Comparison of ENCODE assay signal across 8 cellular contexts in the genomic region with DNA sequence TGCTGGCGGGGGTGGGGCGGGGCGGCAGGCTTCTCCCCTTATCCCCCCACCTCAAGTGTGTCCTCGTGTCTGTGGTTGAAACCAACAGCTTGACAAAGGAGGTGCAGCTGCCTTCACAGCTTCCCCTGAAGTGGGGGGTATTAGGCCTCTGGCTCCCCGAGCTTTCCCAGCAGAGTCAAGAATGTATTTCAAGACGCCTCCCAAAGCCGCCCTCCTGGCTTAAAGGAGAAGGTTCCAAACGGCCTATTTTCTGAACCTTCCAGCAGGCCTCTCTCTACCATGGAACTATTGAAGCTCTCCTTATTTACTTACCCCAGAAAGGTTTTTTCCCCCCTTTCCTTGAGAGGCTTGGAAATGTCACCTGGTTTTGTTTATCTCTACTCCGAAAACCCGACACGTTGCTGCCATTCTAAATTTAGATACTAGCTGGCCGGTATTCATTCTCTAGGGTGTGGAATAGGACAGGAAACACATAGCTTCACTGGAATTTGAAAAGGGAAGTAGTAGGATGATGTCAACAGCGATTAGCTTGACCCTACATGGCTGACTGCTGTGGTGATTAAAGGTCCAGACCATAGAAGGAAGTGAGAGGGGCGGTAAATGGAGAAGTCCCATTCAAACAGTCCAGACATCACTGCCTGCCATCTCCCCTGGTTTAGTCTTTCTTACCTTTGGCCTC. TPM values are rescaled to one million over a fixed set of nuclear protein-coding genes. Genes with fewer than 3 reads are reported as not detected.
DNase-seq lines count a peak whose midpoint lies in the region; ATAC-seq and TF ChIP-seq lines count a peak whose summit lies in the region.

No MANE protein-coding gene starts in this region.

- WGBS in prostate gland = 9% methylated on average over 14 of the region's 14 CpGs

- H3K9ac ChIP-seq in adipocyte (ENCODE audit: low read length) = peak overlapping the region; percentile 93

- no peaks in the 10 kb centered on the region for H3K9me3 Mint-ChIP-seq in activated CD8-positive, alpha-beta memory T cell treated with anti-CD3 and anti-CD28 coated beads, Interleukin-2, amount 10 ng/mL, durations not matched to agents 7 days and 5 days (ENCODE audit: low read depth)

- POLR2A ChIA-PET in HEK293T (lab: Yijun Ruan, JAX) = interaction anchor here (0.7 to 2.3 kb wide), 13 partner anchors 15 to 419 kb away, joined by 3 to 8 read pairs (median 4); no protein-coding TSS in a partner anchor

- H3K4me1 Mint-ChIP-seq in activated CD8-positive, alpha-beta memory T cell treated with anti-CD3 and anti-CD28 coated beads, Interleukin-2, amount 10 ng/mL, durations not matched to agents 7 days and 5 days = peaks cover 20% of the 10 kb centered on the region

- H3K36me3 Mint-ChIP-seq in activated CD8-positive, alpha-beta memory T cell treated with anti-CD3 and anti-CD28 coated beads, Interleukin-2, amount 10 ng/mL, durations not matched to agents 7 days and 5 days = peaks cover 20% of the 10 kb centered on the region

- H3K4me3 ChIP-seq in adipocyte (ENCODE audit: low read length) (peak overlapping the region; percentile 79), prostate gland (peak overlapping the region; percentile 91 to 98)

- peak overlapping the region; percentile 100 for H3K4me3 Mint-ChIP-seq in activated CD8-positive, alpha-beta memory T cell treated with anti-CD3 and anti-CD28 coated beads, Interleukin-2, amount 10 ng/mL, durations not matched to agents 7 days and 5 days

- intact Hi-C loops in left ventricle myocardium superior (cut with micrococcal nuclease) (no loop called here), prostate gland (cut with DNase I) (loop anchor here (5.0 to 10.0 kb wide), 2 partner anchors 48 to 125 kb away; no protein-coding TSS in a partner anchor)

- ATAC-seq in activated CD8-positive, alpha-beta memory T cell treated with anti-CD3 and anti-CD28 coated beads, Interleukin-2, amount 10 ng/mL, durations not matched to agents 7 days and 5 days = no peak
- ATAC-seq in left ventricle myocardium superior = peak; percentile 60

- peak overlapping the region; percentile 92 for H3K27ac Mint-ChIP-seq in activated CD8-positive, alpha-beta memory T cell treated with anti-CD3 and anti-CD28 coated beads, Interleukin-2, amount 10 ng/mL, durations not matched to agents 7 days and 5 days

- H3K27me3 ChIP-seq in adipocyte (replicated peaks; ENCODE audit: control insufficient read depth, insufficient read depth, low read length) (no peaks in the 10 kb centered on the region), prostate gland (replicated peaks; ENCODE audit: insufficient read depth) (no peaks in the 10 kb centered on the region)

- no peak for TF ChIP-seq CTCF in prostate gland (IDR thresholded peaks at IDR 0.05)

- peaks cover 36% of the 10 kb centered on the region for H3K4me1 ChIP-seq in adipocyte (ENCODE audit: control insufficient read depth, insufficient read depth, low read length)
- no peaks in the 10 kb centered on the region for H3K4me1 ChIP-seq in prostate gland (replicated peaks)

- no peaks in the 10 kb centered on the region for H3K9me3 ChIP-seq in adipocyte (ENCODE audit: control insufficient read depth, low read length)
- H3K9me3 ChIP-seq in prostate gland = no peaks in the 10 kb centered on the region

- no peak for DNase-seq in activated CD8-positive, alpha-beta memory T cell treated with anti-CD3 and anti-CD28 coated beads, Interleukin-2, amount 10 ng/mL, durations not matched to agents 7 days and 5 days
- DNase-seq in activated CD8-positive, alpha-beta memory T cell treated with anti-CD3 and anti-CD28 coated beads for 24 hours = no peak
- peak; percentile 16 for DNase-seq in HEK293T (ENCODE audit: extremely low spot score)
- DNase-seq in NCI-H146 treated with DMSO at 0.1 percent for 48 hours (lab: John Stamatoyannopoulos, UW; ENCODE audit: unreplicated experiment) = peak; percentile 34
- peak; percentile 91 for DNase-seq in adipocyte (ENCODE audit: low read depth)
- DNase-seq in left ventricle myocardium superior = no peak
- peak; percentile 11 for DNase-seq in prostate gland (ENCODE audit: low spot score)
- no peak for DNase-seq in NCI-H2081 treated with DMSO at 0.1 percent for 48 hours (lab: John Stamatoyannopoulos, UW)

- H3K27me3 Mint-ChIP-seq in activated CD8-positive, alpha-beta memory T cell treated with anti-CD3 and anti-CD28 coated beads, Interleukin-2, amount 10 ng/mL, durations not matched to agents 7 days and 5 days = no peaks in the 10 kb centered on the region

- TF ChIP-seq POLR2A in prostate gland (IDR thresholded peaks at IDR 0.05) = no peak

- peak overlapping the region; percentile 94 to 95 for H3K27ac ChIP-seq in prostate gland

- CTCF ChIA-PET in activated CD8-positive, alpha-beta memory T cell treated with anti-CD3 and anti-CD28 coated beads, Interleukin-2, amount 10 ng/mL, durations not matched to agents 7 days and 5 days (lab: Charles Lee) = interaction anchor here (0.9 to 4.1 kb wide), 9 partner anchors 21 to 135 kb away, joined by 3 to 41 read pairs (median 13); no protein-coding TSS in a partner anchor
- CTCF ChIA-PET in HEK293T (lab: Yijun Ruan, JAX) = interaction anchor here (0.7 to 0.9 kb wide), 2 partner anchors 28 to 145 kb away, joined by 3 to 5 read pairs; no protein-coding TSS in a partner anchor

- H3K36me3 ChIP-seq in adipocyte (ENCODE audit: control insufficient read depth, insufficient read depth, low read length, severe bottlenecking) = no peaks in the 10 kb centered on the region
- H3K36me3 ChIP-seq in prostate gland = no peaks in the 10 kb centered on the region

TF ChIP-seq in HEK293T, 16 proteins besides CTCF, POLR2A, EP300 and RAD21:
- TF ChIP-seq ARNT (IDR thresholded peaks at IDR 0.05) (no peak), ZNF384 (IDR thresholded peaks at IDR 0.05) (no peak), SUZ12 (IDR thresholded peaks at IDR 0.05) (no peak), L3MBTL2 (conservative IDR thresholded peaks at IDR 0.05) (peak; percentile 80), TARDBP (IDR thresholded peaks at IDR 0.05) (no peak)

RNA-seq across cellular contexts. Expression of a gene that starts 0.7 kb away (rescaled TPM):
- total RNA-seq in activated CD8-positive, alpha-beta memory T cell treated with anti-CD3 and anti-CD28 coated beads, Interleukin-2, amount 10 ng/mL, durations not matched to agents 7 days and 5 days = 100 to 1,000 TPM; 123 to 166 TPM
- total RNA-seq in left ventricle myocardium superior (122 TPM), prostate gland (100 to 1,000 TPM; 144 to 206 TPM)

Comparison
In these comparisons a context has a peak if more than half of its experiments do, and no peak if none do; other contexts are left out.
1. DNase-seq: peak in HEK293T (single experiment), NCI-H146 treated with DMSO at 0.1 percent for 48 hours (single experiment), adipocyte (single experiment) and prostate gland (single experiment); none in activated CD8-positive, alpha-beta memory T cell treated with anti-CD3 and anti-CD28 coated beads, Interleukin-2, amount 10 ng/mL, durations not matched to agents 7 days and 5 days (single experiment), activated CD8-positive, alpha-beta memory T cell treated with anti-CD3 and anti-CD28 coated beads for 24 hours (single experiment), left ventricle myocardium superior (single experiment) and NCI-H2081 treated with DMSO at 0.1 percent for 48 hours (single experiment).